12 cellular contexts compared by ENCODE assay signal in genomic region chr5:127571314-127571713, GRCh38. TPM values are rescaled to one million over a fixed set of nuclear protein-coding genes. Genes with fewer than 3 reads are reported as not detected.
DNase-seq lines count a peak whose midpoint lies in the region; ATAC-seq and TF ChIP-seq lines count a peak whose summit lies in the region.
"Had no signal": no experiment of that assay in that cellular context is flagged by ENCODE, and none has a peak within 500 bp of the region (broad histone marks: within the 10 kb centered on the region; RNA-seq: fewer than 3 reads in every experiment).

No MANE protein-coding gene starts in this region.

- peaks cover 17% of the 10 kb centered on the region for H3K36me3 Mint-ChIP-seq in nephron progenitor cell (ENCODE audit: low read depth)
- peaks cover 0 to 1% (median 0%) of the 10 kb centered on the region in 3 donors for H3K36me3 Mint-ChIP-seq in CD8-positive, alpha-beta memory T cell

- H3K36me3 ChIP-seq in CD8-positive, alpha-beta memory T cell (ENCODE audit: insufficient read depth, low read length) = no peaks in the 10 kb centered on the region
- H3K36me3 ChIP-seq: upper lobe of right lung had no signal

- no peak overlapping the region for H3K4me3 ChIP-seq in CD8-positive, alpha-beta memory T cell (ENCODE audit: low read length)
- H3K4me3 ChIP-seq: upper lobe of right lung had no signal

- DNase-seq in caudate nucleus (lab: John Stamatoyannopoulos, UW) (no peak), EL (no peak), nephron progenitor cell (no peak)
- DNase-seq in CD8-positive, alpha-beta memory T cell = no peak
- DNase-seq: activated CD4-positive, alpha-beta memory T cell treated with anti-CD3 and anti-CD28 coated beads, Interleukin-2, amount 10 ng/mL, durations not matched to agents 7 days and 5 days; effector CD8-positive, alpha-beta T cell; MM.1S; upper lobe of right lung had no signal

- TF ChIP-seq CTCF in nephron progenitor cell (IDR thresholded peaks at IDR 0.05) = no peak

- ATAC-seq in GM18498 (IDR thresholded peaks at IDR 0.05; ENCODE audit: unreplicated experiment) (peak; percentile 71), GM19438 (IDR thresholded peaks at IDR 0.05; ENCODE audit: low read depth, unreplicated experiment) (peak; percentile 47), HG02840 (IDR thresholded peaks at IDR 0.05; ENCODE audit: low FRiP score, unreplicated experiment) (peak; percentile 50), HG03460 (IDR thresholded peaks at IDR 0.05; ENCODE audit: unreplicated experiment) (peak; percentile 52)
- ATAC-seq: upper lobe of right lung had no signal

- H3K9me3 Mint-ChIP-seq in nephron progenitor cell = peaks cover 52% of the 10 kb centered on the region
- peaks cover 9 to 21% (median 14%) of the 10 kb centered on the region in 5 donors for H3K9me3 Mint-ChIP-seq in CD8-positive, alpha-beta memory T cell

- H3K27ac ChIP-seq in caudate nucleus (ENCODE audit: low read depth, low read length) = no peak overlapping the region
- no peak overlapping the region for H3K27ac ChIP-seq in CD8-positive, alpha-beta memory T cell (ENCODE audit: low read depth, low read length)
- H3K27ac ChIP-seq: upper lobe of right lung had no signal

- H3K4me1 ChIP-seq in CD8-positive, alpha-beta memory T cell (ENCODE audit: insufficient read depth, low read length) = no peaks in the 10 kb centered on the region
- H3K4me1 ChIP-seq: upper lobe of right lung had no signal

- H3K4me1 Mint-ChIP-seq in nephron progenitor cell = peaks cover 22% of the 10 kb centered on the region
- H3K4me1 Mint-ChIP-seq in CD8-positive, alpha-beta memory T cell = peaks cover 7 to 17% (median 10%) of the 10 kb centered on the region in 3 donors

- peaks cover 2% of the 10 kb centered on the region for H3K27me3 Mint-ChIP-seq in nephron progenitor cell (ENCODE audit: low read depth, poor library complexity)
- H3K27me3 Mint-ChIP-seq in CD8-positive, alpha-beta memory T cell = peaks cover 25 to 27% of the 10 kb centered on the region in 2 donors

- CTCF ChIA-PET in CD8-positive, alpha-beta memory T cell (lab: Charles Lee) = interaction anchor here (1.6 to 2.0 kb wide), 2 partner anchors 15 to 631 kb away, joined by 4 to 8 read pairs; no protein-coding TSS in a partner anchor

- H3K27me3 ChIP-seq in CD8-positive, alpha-beta memory T cell (ENCODE audit: insufficient read depth, low read length, poor library complexity, severe bottlenecking) = no peaks in the 10 kb centered on the region

- H3K9me3 ChIP-seq in CD8-positive, alpha-beta memory T cell (ENCODE audit: low read length) = no peaks in the 10 kb centered on the region
- H3K9me3 ChIP-seq: upper lobe of right lung had no signal

- POLR2A ChIA-PET in CD8-positive, alpha-beta memory T cell (lab: Charles Lee) = no interaction called here

- H3K27ac Mint-ChIP-seq in nephron progenitor cell = no peak overlapping the region
- no peak overlapping the region for H3K27ac Mint-ChIP-seq in CD8-positive, alpha-beta memory T cell
- H3K27ac Mint-ChIP-seq: activated CD4-positive, alpha-beta memory T cell treated with anti-CD3 and anti-CD28 coated beads, Interleukin-2, amount 10 ng/mL, durations not matched to agents 7 days and 5 days had no signal

- no peak overlapping the region for H3K4me3 Mint-ChIP-seq in nephron progenitor cell
- H3K4me3 Mint-ChIP-seq in CD8-positive, alpha-beta memory T cell = no peak overlapping the region
- H3K4me3 Mint-ChIP-seq: activated CD4-positive, alpha-beta memory T cell treated with anti-CD3 and anti-CD28 coated beads, Interleukin-2, amount 10 ng/mL, durations not matched to agents 7 days and 5 days had no signal

RNA-seq across cellular contexts. Expression of gene PRRC1, which starts 53.9 kb away (rescaled TPM):
- total RNA-seq in CD8-positive, alpha-beta memory T cell = 10 to 100 TPM; 32.4 to 37.5 TPM
- polyA plus RNA-seq in CD8-positive, alpha-beta memory T cell = 34.6 TPM
